9 cellular contexts compared by ENCODE assay signal in genomic region chr9:34158362-34158869, GRCh38. TPM values are rescaled to one million over a fixed set of nuclear protein-coding genes. Genes with fewer than 3 reads are reported as not detected.
DNase-seq lines count a peak whose midpoint lies in the region; ATAC-seq, FAIRE-seq and TF ChIP-seq lines count a peak whose summit lies in the region.
"Had no signal": no experiment of that assay in that cellular context is flagged by ENCODE, and none has a peak within 500 bp of the region (broad histone marks: within the 10 kb centered on the region; RNA-seq: fewer than 3 reads in every experiment).

No MANE protein-coding gene starts in this region.

- H3K9me3 ChIP-seq in A549 (no peaks in the 10 kb centered on the region), PC-9 (ENCODE audit: insufficient read depth, low read depth) (no peaks in the 10 kb centered on the region)

- no peak for FAIRE-seq in A549 (lab: Jason Lieb, UNC)

- peak overlapping the region; percentile 51 for H3K4me2 ChIP-seq in A549
- H3K4me2 ChIP-seq in PC-9: no peak overlapping the region
- H3K4me2 ChIP-seq: KMS-11 had no signal

- intact Hi-C loops in PC-9 (cut with micrococcal nuclease; ENCODE audit: unreplicated experiment): no loop called here

- H3K4me3 ChIP-seq in A549 (no peak overlapping the region), PC-9 (no peak overlapping the region)

- H3K27me3 ChIP-seq in PC-9 (ENCODE audit: insufficient read depth, low read depth): no peaks in the 10 kb centered on the region

- DNase-seq in A549 (ENCODE audit: low read depth in 1 of 2, low spot score in 1 of 2): peak; percentile 73 to 95
- peak; percentile 63 for DNase-seq in HT-29 (ENCODE audit: low spot score)
- peak; percentile 16 to 69 for DNase-seq in PC-9
- DNase-seq in glomerular visceral epithelial cell (ENCODE audit: extremely low spot score): peak; percentile 11
- no peak for DNase-seq in activated T-cell treated with anti-CD3 and anti-CD28 coated beads, Interleukin-2, amount 50 U/mL, for 48 hours
- no peak for DNase-seq in activated T-cell treated with anti-CD3 and anti-CD28 coated beads for 4 hours

- TF ChIP-seq CTCF in A549 (IDR thresholded peaks at IDR 0.05) (no peak), PC-9 (conservative IDR thresholded peaks at IDR 0.05) (no peak)

- no peak overlapping the region for H2AFZ ChIP-seq in PC-9

- H3K4me1 ChIP-seq in A549 (peaks cover 54% of the 10 kb centered on the region), PC-9 (replicated peaks; ENCODE audit: insufficient read depth) (peaks cover 6% of the 10 kb centered on the region)

- H3F3A ChIP-seq in PC-9 (ENCODE audit: insufficient read depth, low read depth): no peaks in the 10 kb centered on the region

- no peaks in the 10 kb centered on the region for H4K20me1 ChIP-seq in PC-9 (ENCODE audit: insufficient read depth)

- no peaks in the 10 kb centered on the region for H3K79me2 ChIP-seq in PC-9 (ENCODE audit: low read depth)

- ATAC-seq in A549 (peak; percentile 90 to 94), GM18519 (IDR thresholded peaks at IDR 0.05; ENCODE audit: low FRiP score, unreplicated experiment) (no peak), HG03442 (IDR thresholded peaks at IDR 0.05; ENCODE audit: unreplicated experiment) (no peak)

- TF ChIP-seq EP300 in A549 (IDR thresholded peaks at IDR 0.05): peak in 1 of 2 experiments; percentile 32; a peak in 2 of 5 replicates

- WGBS in A549 (ENCODE audit: missing lambda C conversion rate): 35% methylated on average over 6 of the region's 6 CpGs

- no peaks in the 10 kb centered on the region for H3K9me2 ChIP-seq in PC-9 (ENCODE audit: insufficient read depth)

- no peaks in the 10 kb centered on the region for H3K36me3 ChIP-seq in PC-9 (ENCODE audit: low read depth)

- CTCF ChIA-PET in A549 (lab: Yijun Ruan, JAX): interaction anchor here (0.6 to 3.2 kb wide), 5 partner anchors 31 to 302 kb away, joined by 3 to 14 read pairs (median 6); no protein-coding TSS in a partner anchor
- CTCF ChIA-PET in PC-9 (lab: Charles Lee): no interaction called here

- peak overlapping the region; percentile 84 to 94 for H3K27ac ChIP-seq in A549
- H3K27ac ChIP-seq in PC-9: peak overlapping the region; percentile 41; the same call in 1 of the 2 replicates
- H3K27ac ChIP-seq: KMS-11 had no signal

- TF ChIP-seq RAD21 in A549 (conservative IDR thresholded peaks at IDR 0.05 in 1 of 2, IDR thresholded peaks at IDR 0.05 in 1 of 2): no peak

- no TSS peak for BruUV-seq in PC-9 (replicated peaks; lab: Mats Ljungman, UMichigan)

- no peak for TF ChIP-seq POLR2A in A549 (IDR thresholded peaks at IDR 0.05; ENCODE audit: low read length)

- POLR2A ChIA-PET in A549 (lab: Yijun Ruan, JAX): interaction anchor here (2.3 kb wide), 1 partner anchor 20 kb away, joined by 7 read pairs; the partner anchor contains the start of gene UBAP1
- POLR2A ChIA-PET in PC-9 (lab: Charles Lee; ENCODE audit: unreplicated experiment): interaction anchor here (0.5 to 1.0 kb wide), 2 partner anchors 14 to 20 kb away, joined by 3 to 6 read pairs; partner anchors contain the start of gene UBAP1

TF ChIP-seq in A549, 52 proteins besides CTCF, POLR2A, EP300 and RAD21:
- peak; percentile 60 for TF ChIP-seq JUNB (IDR thresholded peaks at IDR 0.05)
- no peak for TF ChIP-seq HOXB13 (CRISPR knock-in tag; IDR thresholded peaks at IDR 0.05; ENCODE audit: low read depth)
- 0 out of 2 replicates have a peak, but pooled peaks have one; percentile 17 for TF ChIP-seq HOXB5 (CRISPR knock-in tag; IDR thresholded peaks at IDR 0.05)
- peak; percentile 71 for TF ChIP-seq NFE2L2 (conservative IDR thresholded peaks at IDR 0.05; ENCODE audit: low read length)
- TF ChIP-seq HEYL (CRISPR knock-in tag; IDR thresholded peaks at IDR 0.05): peak; percentile 59; the same call in 1 of the 2 replicates
- peak in 1 of 2 experiments; percentile 46; a peak in 1 of 5 replicates for TF ChIP-seq JUN (IDR thresholded peaks at IDR 0.05)
- no peak for TF ChIP-seq FOSB (CRISPR knock-in tag; IDR thresholded peaks at IDR 0.05)
- peak; percentile 52 for TF ChIP-seq FOSL2 (IDR thresholded peaks at IDR 0.05)
- TF ChIP-seq FOSL2 (CRISPR knock-in tag; IDR thresholded peaks at IDR 0.05): peak; percentile 88
- TF ChIP-seq, protein P1, sequence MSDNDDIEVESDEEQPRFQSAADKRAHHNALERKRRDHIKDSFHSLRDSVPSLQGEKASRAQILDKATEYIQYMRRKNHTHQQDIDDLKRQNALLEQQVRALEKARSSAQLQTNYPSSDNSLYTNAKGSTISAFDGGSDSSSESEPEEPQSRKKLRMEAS (IDR thresholded peaks at IDR 0.05): peak; percentile 47
- TF ChIP-seq MAFK (IDR thresholded peaks at IDR 0.05; ENCODE audit: partially characterized antibody): peak; percentile 86
- no peak for TF ChIP-seq REST (IDR thresholded peaks at IDR 0.05)
- TF ChIP-seq KDM1A (IDR thresholded peaks at IDR 0.05; ENCODE audit: low read depth): no peak
- peak; percentile 7 for TF ChIP-seq ZFP36 (IDR thresholded peaks at IDR 0.05; ENCODE audit: borderline replicate concordance, partially characterized antibody)

RNA-seq across cellular contexts. Expression of gene UBAP1, which starts 20.4 kb away (rescaled TPM):
- 73.1 and 86.7 TPM in 2 replicates for polyA plus RNA-seq in A549 (2011; rRNA removed)
- 23.7 and 31.6 TPM in 2 replicates for polyA plus RNA-seq in A549 (2012; cell fraction: cytosol; rRNA removed)
- polyA plus RNA-seq in A549 (2012; cell fraction: nucleus; rRNA removed): 14.2 and 22.1 TPM in 2 replicates
- 33.5 to 40.1 TPM (median 38.5 TPM) in 3 replicates for polyA plus RNA-seq in A549 (2017; fragmentation: RNase III; extraction: RNeasy Plus Mini Kit Qiagen cat#74134 plus additional on column Dnase treatment)
- polyA minus RNA-seq in A549 (2011; rRNA and poly(A)+ RNA removed): 73.0 and 84.8 TPM in 2 replicates
- 19.1 and 22.4 TPM in 2 replicates for total RNA-seq in HT-29 (2014; rRNA removed; shearing (Covaris generic))
- 23.7 and 33.8 TPM in 2 replicates for total RNA-seq in PC-9 (2021)

RNA-seq across cellular contexts. Expression of gene DCAF12, which starts 31.9 kb away (rescaled TPM):
- polyA plus RNA-seq in A549 (2011; rRNA removed) (56.5 and 73.6 TPM in 2 replicates), A549 (2017; fragmentation: RNase III; extraction: RNeasy Plus Mini Kit Qiagen cat#74134 plus additional on column Dnase treatment) (24.8 to 28.5 TPM (median 26.7 TPM) in 3 replicates)
- polyA plus RNA-seq in A549 (2012; cell fraction: cytosol; rRNA removed): 18.9 and 26.1 TPM in 2 replicates
- polyA plus RNA-seq in A549 (2012; cell fraction: nucleus; rRNA removed): 8.9 and 18.9 TPM in 2 replicates
- 70.0 and 85.1 TPM in 2 replicates for polyA minus RNA-seq in A549 (2011; rRNA and poly(A)+ RNA removed)
- 24.5 and 28.6 TPM in 2 replicates for total RNA-seq in HT-29 (2014; rRNA removed; shearing (Covaris generic))
- 18.1 and 23.4 TPM in 2 replicates for total RNA-seq in PC-9 (2021)

Comparison
In these comparisons a context has a peak if more than half of its experiments do, and no peak if none do; other contexts are left out.
1. ATAC-seq: peak in A549 (2 of 2); none in GM18519 (single experiment) and HG03442 (single experiment).
2. DNase-seq: peak in A549 (2 of 2), HT-29 (single experiment), PC-9 (2 of 2) and glomerular visceral epithelial cell (single experiment); none in activated T-cell treated with anti-CD3 and anti-CD28 coated beads, Interleukin-2, amount 50 U/mL, for 48 hours (0 of 2) and activated T-cell treated with anti-CD3 and anti-CD28 coated beads for 4 hours (single experiment).